ENCODE assay signal across 25 cellular contexts in the genomic region with DNA sequence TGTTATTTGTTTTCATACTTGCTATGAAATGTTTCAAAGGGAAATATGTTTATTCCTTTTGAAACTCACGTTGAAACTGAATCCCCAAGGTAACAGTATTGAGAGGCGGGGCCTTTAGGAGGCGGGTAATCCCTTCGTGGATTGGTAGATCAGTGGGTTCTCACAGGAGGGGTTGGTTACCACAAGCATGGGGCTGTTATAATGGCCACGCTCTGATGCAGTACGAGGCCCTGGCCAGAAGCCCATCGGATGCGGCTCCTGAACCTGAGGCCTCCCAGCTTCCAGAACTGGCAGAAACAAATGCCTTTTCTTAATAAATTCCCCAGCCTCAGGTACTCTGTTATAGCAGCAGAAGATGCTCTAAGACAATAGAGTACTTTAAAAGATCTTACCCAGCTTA.
DNase-seq lines count a peak whose midpoint lies in the region; ATAC-seq, FAIRE-seq and TF ChIP-seq lines count a peak whose summit lies in the region.
"Had no signal": no experiment of that assay in that cellular context is flagged by ENCODE, and none has a peak within 500 bp of the region (broad histone marks: within the 10 kb centered on the region; RNA-seq: fewer than 3 reads in every experiment).

No MANE protein-coding gene starts in this region.

- no peak overlapping the region for H3K27ac Mint-ChIP-seq in activated naive CD8-positive, alpha-beta T cell treated with anti-CD3 and anti-CD28 coated beads, Interleukin-2, amount 10 ng/mL, durations not matched to agents 7 days and 5 days
- no peak overlapping the region for H3K27ac Mint-ChIP-seq in activated naive CD8-positive, alpha-beta T cell treated with anti-CD3 and anti-CD28 coated beads, Interleukin-2, amount 50 U/mL, for 24 hours
- no peak overlapping the region for H3K27ac Mint-ChIP-seq in activated CD4-positive, alpha-beta T cell treated with anti-CD3 and anti-CD28 coated beads, Interleukin-2, amount 10 ng/mL, durations not matched to agents 24 days and 14 days
- H3K27ac Mint-ChIP-seq: CD14-positive monocyte; CD4-positive, alpha-beta T cell; CD8-positive, alpha-beta memory T cell; H9 had no signal

- no peaks in the 10 kb centered on the region for H3K36me3 Mint-ChIP-seq in activated naive CD8-positive, alpha-beta T cell treated with anti-CD3 and anti-CD28 coated beads, Interleukin-2, amount 10 ng/mL, durations not matched to agents 7 days and 5 days
- no peaks in the 10 kb centered on the region for H3K36me3 Mint-ChIP-seq in activated naive CD8-positive, alpha-beta T cell treated with anti-CD3 and anti-CD28 coated beads, Interleukin-2, amount 50 U/mL, for 24 hours (ENCODE audit: low read depth)
- no peaks in the 10 kb centered on the region for H3K36me3 Mint-ChIP-seq in activated CD4-positive, alpha-beta T cell treated with anti-CD3 and anti-CD28 coated beads, Interleukin-2, amount 10 ng/mL, durations not matched to agents 24 days and 14 days (ENCODE audit: low read depth)
- H3K36me3 Mint-ChIP-seq: CD14-positive monocyte; CD8-positive, alpha-beta memory T cell had no signal

- H3K4me3 Mint-ChIP-seq in activated naive CD8-positive, alpha-beta T cell treated with anti-CD3 and anti-CD28 coated beads, Interleukin-2, amount 10 ng/mL, durations not matched to agents 7 days and 5 days = no peak overlapping the region
- H3K4me3 Mint-ChIP-seq in activated naive CD8-positive, alpha-beta T cell treated with anti-CD3 and anti-CD28 coated beads, Interleukin-2, amount 50 U/mL, for 24 hours = no peak overlapping the region
- no peak overlapping the region for H3K4me3 Mint-ChIP-seq in activated CD4-positive, alpha-beta T cell treated with anti-CD3 and anti-CD28 coated beads, Interleukin-2, amount 10 ng/mL, durations not matched to agents 24 days and 14 days
- H3K4me3 Mint-ChIP-seq: CD14-positive monocyte; CD4-positive, alpha-beta T cell; CD8-positive, alpha-beta memory T cell; H9 had no signal

- intact Hi-C loops in kidney (cut with DNase I) = no loop called here
- intact Hi-C loops in activated CD4-positive, alpha-beta T cell treated with anti-CD3 and anti-CD28 coated beads, Interleukin-2, amount 10 ng/mL, durations not matched to agents 24 days and 14 days (cut with micrococcal nuclease) = no loop called here

- no peaks in the 10 kb centered on the region for H3K9me3 Mint-ChIP-seq in activated naive CD8-positive, alpha-beta T cell treated with anti-CD3 and anti-CD28 coated beads, Interleukin-2, amount 10 ng/mL, durations not matched to agents 7 days and 5 days
- no peaks in the 10 kb centered on the region for H3K9me3 Mint-ChIP-seq in activated naive CD8-positive, alpha-beta T cell treated with anti-CD3 and anti-CD28 coated beads, Interleukin-2, amount 50 U/mL, for 24 hours
- no peaks in the 10 kb centered on the region for H3K9me3 Mint-ChIP-seq in activated CD4-positive, alpha-beta T cell treated with anti-CD3 and anti-CD28 coated beads, Interleukin-2, amount 10 ng/mL, durations not matched to agents 24 days and 14 days
- H3K9me3 Mint-ChIP-seq: CD4-positive, alpha-beta T cell; CD8-positive, alpha-beta memory T cell; H9 had no signal

- H3K27ac ChIP-seq in kidney (ENCODE audit: low read depth in 2 of 2, low read length in 2 of 2) = no peak overlapping the region
- H3K27ac ChIP-seq: BLaER1 treated with 17β-estradiol and CSF1 and Interleukin-3, amounts not matched to agents 10 nM and 100 nM had no signal

- H3K27me3 Mint-ChIP-seq in activated naive CD8-positive, alpha-beta T cell treated with anti-CD3 and anti-CD28 coated beads, Interleukin-2, amount 10 ng/mL, durations not matched to agents 7 days and 5 days = no peaks in the 10 kb centered on the region
- H3K27me3 Mint-ChIP-seq in activated naive CD8-positive, alpha-beta T cell treated with anti-CD3 and anti-CD28 coated beads, Interleukin-2, amount 50 U/mL, for 24 hours = peaks cover under 1% of the 10 kb centered on the region
- H3K27me3 Mint-ChIP-seq in activated CD4-positive, alpha-beta T cell treated with anti-CD3 and anti-CD28 coated beads, Interleukin-2, amount 10 ng/mL, durations not matched to agents 24 days and 14 days = no peaks in the 10 kb centered on the region
- H3K27me3 Mint-ChIP-seq: CD4-positive, alpha-beta T cell had no signal

- no peaks in the 10 kb centered on the region for H3K9me3 ChIP-seq in kidney (ENCODE audit: control insufficient read depth in 1 of 2, low read length in 2 of 2)
- H3K9me3 ChIP-seq: BE2C; BLaER1 treated with 17β-estradiol and CSF1 and Interleukin-3, amounts not matched to agents 10 nM and 100 nM had no signal

- H3K9ac ChIP-seq in kidney (ENCODE audit: low read length in 2 of 2) = no peak overlapping the region
- H3K9ac ChIP-seq: BLaER1 treated with 17β-estradiol and CSF1 and Interleukin-3, amounts not matched to agents 10 nM and 100 nM had no signal

- no peaks in the 10 kb centered on the region for H3K4me1 ChIP-seq in kidney (ENCODE audit: control insufficient read depth in 1 of 2, insufficient read depth in 1 of 2, low read depth in 1 of 2, low read length in 2 of 2)
- H3K4me1 ChIP-seq: BE2C; BLaER1 treated with 17β-estradiol and CSF1 and Interleukin-3, amounts not matched to agents 10 nM and 100 nM had no signal

- DNase-seq in NCI-H82 (lab: John Stamatoyannopoulos, UW) (peak; percentile 13), NCI-H82 treated with DMSO at 0.1 percent for 48 hours (lab: John Stamatoyannopoulos, UW; ENCODE audit: unreplicated experiment) (no peak), kidney (peak; percentile 8), DMS79 treated with DMSO at 0.1 percent for 48 hours (lab: John Stamatoyannopoulos, UW) (no peak)
- peak; percentile 10 for DNase-seq in activated naive CD8-positive, alpha-beta T cell treated with anti-CD3 and anti-CD28 coated beads, Interleukin-2, amount 10 ng/mL, durations not matched to agents 7 days and 5 days
- DNase-seq in activated naive CD8-positive, alpha-beta T cell treated with anti-CD3 and anti-CD28 coated beads, Interleukin-2, amount 50 U/mL, for 24 hours = no peak
- no peak for DNase-seq in activated CD4-positive, alpha-beta T cell treated with anti-CD3 and anti-CD28 coated beads, Interleukin-2, amount 10 ng/mL, durations not matched to agents 24 days and 14 days
- DNase-seq: 8988T; ACHN; AML-193; BE2C; CD4-positive, alpha-beta T cell; CD8-positive, alpha-beta memory T cell; DMS 273 treated with DMSO at 0.1 percent for 48 hours; DMS79; GF-D8; H9 had no signal

- no peak overlapping the region for H3K4me3 ChIP-seq in kidney (ENCODE audit: low read length in 2 of 2)
- H3K4me3 ChIP-seq: A549; BLaER1 treated with 17β-estradiol and CSF1 and Interleukin-3, amounts not matched to agents 10 nM and 100 nM had no signal

- no peaks in the 10 kb centered on the region for H3K4me1 Mint-ChIP-seq in activated naive CD8-positive, alpha-beta T cell treated with anti-CD3 and anti-CD28 coated beads, Interleukin-2, amount 10 ng/mL, durations not matched to agents 7 days and 5 days
- no peaks in the 10 kb centered on the region for H3K4me1 Mint-ChIP-seq in activated naive CD8-positive, alpha-beta T cell treated with anti-CD3 and anti-CD28 coated beads, Interleukin-2, amount 50 U/mL, for 24 hours
- no peaks in the 10 kb centered on the region for H3K4me1 Mint-ChIP-seq in activated CD4-positive, alpha-beta T cell treated with anti-CD3 and anti-CD28 coated beads, Interleukin-2, amount 10 ng/mL, durations not matched to agents 24 days and 14 days
- H3K4me1 Mint-ChIP-seq: CD8-positive, alpha-beta memory T cell had no signal

- ATAC-seq in activated naive CD8-positive, alpha-beta T cell treated with anti-CD3 and anti-CD28 coated beads, Interleukin-2, amount 10 ng/mL, durations not matched to agents 7 days and 5 days (ENCODE audit: low read depth) = no peak
- no peak for ATAC-seq in activated naive CD8-positive, alpha-beta T cell treated with anti-CD3 and anti-CD28 coated beads, Interleukin-2, amount 50 U/mL, for 24 hours
- ATAC-seq: A549, HCT116 had no signal

- H3K36me3 ChIP-seq in kidney (ENCODE audit: control insufficient read depth in 1 of 2, insufficient read depth in 2 of 2, low read length in 2 of 2) = no peaks in the 10 kb centered on the region
- H3K36me3 ChIP-seq: BE2C; BLaER1 treated with 17β-estradiol and CSF1 and Interleukin-3, amounts not matched to agents 10 nM and 100 nM had no signal

- POLR2A ChIA-PET in activated naive CD8-positive, alpha-beta T cell treated with anti-CD3 and anti-CD28 coated beads, Interleukin-2, amount 10 ng/mL, durations not matched to agents 7 days and 5 days (lab: Charles Lee) = no interaction called here

- TF ChIP-seq CTCF in kidney (IDR thresholded peaks at IDR 0.05; ENCODE audit: borderline replicate concordance, extremely low read depth, insufficient read depth) = no peak

- FAIRE-seq in kidney (lab: Jason Lieb, UNC) = no peak
- FAIRE-seq: A549, D721Med, GM12891, GM18507, H1 had no signal

Comparison
In these comparisons a context has a peak if more than half of its experiments do, and no peak if none do; other contexts are left out.
1. DNase-seq: peak in NCI-H82 (single experiment), activated naive CD8-positive, alpha-beta T cell treated with anti-CD3 and anti-CD28 coated beads, Interleukin-2, amount 10 ng/mL, durations not matched to agents 7 days and 5 days (single experiment) and kidney (single experiment); none in NCI-H82 treated with DMSO at 0.1 percent for 48 hours (single experiment), activated naive CD8-positive, alpha-beta T cell treated with anti-CD3 and anti-CD28 coated beads, Interleukin-2, amount 50 U/mL, for 24 hours (single experiment), activated CD4-positive, alpha-beta T cell treated with anti-CD3 and anti-CD28 coated beads, Interleukin-2, amount 10 ng/mL, durations not matched to agents 24 days and 14 days (single experiment) and DMS79 treated with DMSO at 0.1 percent for 48 hours (single experiment).